ENCODE assay signal across 1 cellular context in genomic region chr3:138768126-138768525, GRCh38.
TF ChIP-seq lines count a peak whose summit lies in the region.

No MANE protein-coding gene starts in this region.

TF ChIP-seq in K562, 482 proteins besides CTCF, POLR2A, EP300 and RAD21 (continued from another document and continues in another):
- TF ChIP-seq AFF1 (IDR thresholded peaks at IDR 0.05; ENCODE audit: low read depth in 1 of 2, partially characterized antibody in 2 of 2) = peak; percentile 22 to 77
- peak; percentile 90; the same call in 1 of the 2 replicates for TF ChIP-seq MXI1 (IDR thresholded peaks at IDR 0.05; ENCODE audit: low read depth, low read length)
- TF ChIP-seq MTA3 (IDR thresholded peaks at IDR 0.05; ENCODE audit: borderline replicate concordance) = peak; percentile 95
- no peak for TF ChIP-seq ZNF263 (CRISPR knock-in tag; IDR thresholded peaks at IDR 0.05; ENCODE audit: borderline replicate concordance)
- TF ChIP-seq YY1 (IDR thresholded peaks at IDR 0.05; ENCODE audit: borderline replicate concordance in 1 of 3, control insufficient read depth in 1 of 3, extremely low read depth in 1 of 3, insufficient read depth in 3 of 3, insufficient read length in 1 of 3, insufficient replicate concordance in 2 of 3, low read depth in 1 of 3, low read length in 2 of 3) = peak in 2 of 3 experiments; percentile 30 to 36
- TF ChIP-seq ZNF121 (CRISPR knock-in tag; conservative IDR thresholded peaks at IDR 0.05) = no peak; the same call in 1 of the 2 replicates
- TF ChIP-seq, protein P1, sequence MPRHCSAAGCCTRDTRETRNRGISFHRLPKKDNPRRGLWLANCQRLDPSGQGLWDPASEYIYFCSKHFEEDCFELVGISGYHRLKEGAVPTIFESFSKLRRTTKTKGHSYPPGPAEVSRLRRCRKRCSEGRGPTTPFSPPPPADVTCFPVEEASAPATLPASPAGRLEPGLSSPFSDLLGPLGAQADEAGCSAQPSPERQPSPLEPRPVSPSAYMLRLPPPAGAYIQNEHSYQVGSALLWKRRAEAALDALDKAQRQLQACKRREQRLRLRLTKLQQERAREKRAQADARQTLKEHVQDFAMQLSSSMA (CRISPR knock-in tag; IDR thresholded peaks at IDR 0.05) = no peak
- peak; percentile 30 to 67; a peak in 1 of 4 replicates for TF ChIP-seq MLLT1 (IDR thresholded peaks at IDR 0.05)
- TF ChIP-seq CTBP1 (IDR thresholded peaks at IDR 0.05; ENCODE audit: borderline replicate concordance) = peak; percentile 60
- TF ChIP-seq NR1H2 (CRISPR knock-in tag; IDR thresholded peaks at IDR 0.05) = no peak
- no peak for TF ChIP-seq ERF (CRISPR knock-in tag; IDR thresholded peaks at IDR 0.05)
- TF ChIP-seq FIP1L1 (IDR thresholded peaks at IDR 0.05; ENCODE audit: low read depth, low read length, poor library complexity, severe bottlenecking) = no peak
- peak; percentile 100 for TF ChIP-seq TRIM28 (IDR thresholded peaks at IDR 0.05)
- no peak for TF ChIP-seq LCOR (CRISPR knock-in tag; IDR thresholded peaks at IDR 0.05)
- TF ChIP-seq GATAD2B (IDR thresholded peaks at IDR 0.05; ENCODE audit: borderline replicate concordance) = no peak
- peak; percentile 87 for TF ChIP-seq ZNF445 (CRISPR knock-in tag; IDR thresholded peaks at IDR 0.05; ENCODE audit: low read depth)
- no peak for TF ChIP-seq ZFP1 (CRISPR knock-in tag; IDR thresholded peaks at IDR 0.05)
- TF ChIP-seq, protein P2, sequence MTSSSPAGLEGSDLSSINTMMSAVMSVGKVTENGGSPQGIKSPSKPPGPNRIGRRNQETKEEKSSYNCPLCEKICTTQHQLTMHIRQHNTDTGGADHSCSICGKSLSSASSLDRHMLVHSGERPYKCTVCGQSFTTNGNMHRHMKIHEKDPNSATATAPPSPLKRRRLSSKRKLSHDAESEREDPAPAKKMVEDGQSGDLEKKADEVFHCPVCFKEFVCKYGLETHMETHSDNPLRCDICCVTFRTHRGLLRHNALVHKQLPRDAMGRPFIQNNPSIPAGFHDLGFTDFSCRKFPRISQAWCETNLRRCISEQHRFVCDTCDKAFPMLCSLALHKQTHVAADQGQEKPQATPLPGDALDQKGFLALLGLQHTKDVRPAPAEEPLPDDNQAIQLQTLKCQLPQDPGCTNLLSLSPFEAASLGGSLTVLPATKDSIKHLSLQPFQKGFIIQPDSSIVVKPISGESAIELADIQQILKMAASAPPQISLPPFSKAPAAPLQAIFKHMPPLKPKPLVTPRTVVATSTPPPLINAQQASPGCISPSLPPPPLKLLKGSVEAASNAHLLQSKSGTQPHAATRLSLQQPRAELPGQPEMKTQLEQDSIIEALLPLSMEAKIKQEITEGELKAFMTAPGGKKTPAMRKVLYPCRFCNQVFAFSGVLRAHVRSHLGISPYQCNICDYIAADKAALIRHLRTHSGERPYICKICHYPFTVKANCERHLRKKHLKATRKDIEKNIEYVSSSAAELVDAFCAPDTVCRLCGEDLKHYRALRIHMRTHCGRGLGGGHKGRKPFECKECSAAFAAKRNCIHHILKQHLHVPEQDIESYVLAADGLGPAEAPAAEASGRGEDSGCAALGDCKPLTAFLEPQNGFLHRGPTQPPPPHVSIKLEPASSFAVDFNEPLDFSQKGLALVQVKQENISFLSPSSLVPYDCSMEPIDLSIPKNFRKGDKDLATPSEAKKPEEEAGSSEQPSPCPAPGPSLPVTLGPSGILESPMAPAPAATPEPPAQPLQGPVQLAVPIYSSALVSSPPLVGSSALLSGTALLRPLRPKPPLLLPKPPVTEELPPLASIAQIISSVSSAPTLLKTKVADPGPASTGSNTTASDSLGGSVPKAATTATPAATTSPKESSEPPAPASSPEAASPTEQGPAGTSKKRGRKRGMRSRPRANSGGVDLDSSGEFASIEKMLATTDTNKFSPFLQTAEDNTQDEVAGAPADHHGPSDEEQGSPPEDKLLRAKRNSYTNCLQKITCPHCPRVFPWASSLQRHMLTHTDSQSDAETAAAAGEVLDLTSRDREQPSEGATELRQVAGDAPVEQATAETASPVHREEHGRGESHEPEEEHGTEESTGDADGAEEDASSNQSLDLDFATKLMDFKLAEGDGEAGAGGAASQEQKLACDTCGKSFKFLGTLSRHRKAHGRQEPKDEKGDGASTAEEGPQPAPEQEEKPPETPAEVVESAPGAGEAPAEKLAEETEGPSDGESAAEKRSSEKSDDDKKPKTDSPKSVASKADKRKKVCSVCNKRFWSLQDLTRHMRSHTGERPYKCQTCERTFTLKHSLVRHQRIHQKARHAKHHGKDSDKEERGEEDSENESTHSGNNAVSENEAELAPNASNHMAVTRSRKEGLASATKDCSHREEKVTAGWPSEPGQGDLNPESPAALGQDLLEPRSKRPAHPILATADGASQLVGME (CRISPR knock-in tag; IDR thresholded peaks at IDR 0.05) = no peak
- no peak for TF ChIP-seq CXXC5 (CRISPR knock-in tag; IDR thresholded peaks at IDR 0.05)
- peak; percentile 97 for TF ChIP-seq CBX1 (IDR thresholded peaks at IDR 0.05; ENCODE audit: low read depth)
- peak; percentile 72 for TF ChIP-seq SP1 (CRISPR knock-in tag; IDR thresholded peaks at IDR 0.05)
- TF ChIP-seq E2F5 (CRISPR knock-in tag; IDR thresholded peaks at IDR 0.05) = peak; percentile 50; the same call in 1 of the 2 replicates
- peak; percentile 94; the same call in 1 of the 2 replicates for TF ChIP-seq ZNF280B (CRISPR knock-in tag; IDR thresholded peaks at IDR 0.05)
- no peak for TF ChIP-seq MXD1 (CRISPR knock-in tag; IDR thresholded peaks at IDR 0.05; ENCODE audit: borderline replicate concordance, poor library complexity, severe bottlenecking)
- no peak for TF ChIP-seq SIX5 (IDR thresholded peaks at IDR 0.05; ENCODE audit: borderline replicate concordance in 1 of 2, insufficient read depth in 1 of 2, low read depth in 1 of 2, low read length in 2 of 2)
- TF ChIP-seq, protein P3, sequence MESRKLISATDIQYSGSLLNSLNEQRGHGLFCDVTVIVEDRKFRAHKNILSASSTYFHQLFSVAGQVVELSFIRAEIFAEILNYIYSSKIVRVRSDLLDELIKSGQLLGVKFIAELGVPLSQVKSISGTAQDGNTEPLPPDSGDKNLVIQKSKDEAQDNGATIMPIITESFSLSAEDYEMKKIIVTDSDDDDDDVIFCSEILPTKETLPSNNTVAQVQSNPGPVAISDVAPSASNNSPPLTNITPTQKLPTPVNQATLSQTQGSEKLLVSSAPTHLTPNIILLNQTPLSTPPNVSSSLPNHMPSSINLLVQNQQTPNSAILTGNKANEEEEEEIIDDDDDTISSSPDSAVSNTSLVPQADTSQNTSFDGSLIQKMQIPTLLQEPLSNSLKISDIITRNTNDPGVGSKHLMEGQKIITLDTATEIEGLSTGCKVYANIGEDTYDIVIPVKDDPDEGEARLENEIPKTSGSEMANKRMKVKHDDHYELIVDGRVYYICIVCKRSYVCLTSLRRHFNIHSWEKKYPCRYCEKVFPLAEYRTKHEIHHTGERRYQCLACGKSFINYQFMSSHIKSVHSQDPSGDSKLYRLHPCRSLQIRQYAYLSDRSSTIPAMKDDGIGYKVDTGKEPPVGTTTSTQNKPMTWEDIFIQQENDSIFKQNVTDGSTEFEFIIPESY (CRISPR knock-in tag; IDR thresholded peaks at IDR 0.05) = peak; percentile 80
- TF ChIP-seq RNF2 (IDR thresholded peaks at IDR 0.05) = no peak
- TF ChIP-seq ATF7 (IDR thresholded peaks at IDR 0.05) = peak; percentile 59
- TF ChIP-seq TEAD4 (IDR thresholded peaks at IDR 0.05; ENCODE audit: low read length) = peak; percentile 36; the same call in 1 of the 2 replicates
- TF ChIP-seq TEAD4 (CRISPR knock-in tag; IDR thresholded peaks at IDR 0.05; ENCODE audit: borderline replicate concordance) = no peak
- no peak for TF ChIP-seq ZNF274 (IDR thresholded peaks at IDR 0.05; ENCODE audit: borderline replicate concordance, low read depth, low read length)
- TF ChIP-seq STAT5A (IDR thresholded peaks at IDR 0.05; ENCODE audit: borderline replicate concordance, low read length) = peak; percentile 37; the same call in 1 of the 2 replicates
- peak; percentile 95 to 100 for TF ChIP-seq CBX3 (IDR thresholded peaks at IDR 0.05; ENCODE audit: borderline replicate concordance in 1 of 2, low read length in 2 of 2)
- TF ChIP-seq, protein P4, sequence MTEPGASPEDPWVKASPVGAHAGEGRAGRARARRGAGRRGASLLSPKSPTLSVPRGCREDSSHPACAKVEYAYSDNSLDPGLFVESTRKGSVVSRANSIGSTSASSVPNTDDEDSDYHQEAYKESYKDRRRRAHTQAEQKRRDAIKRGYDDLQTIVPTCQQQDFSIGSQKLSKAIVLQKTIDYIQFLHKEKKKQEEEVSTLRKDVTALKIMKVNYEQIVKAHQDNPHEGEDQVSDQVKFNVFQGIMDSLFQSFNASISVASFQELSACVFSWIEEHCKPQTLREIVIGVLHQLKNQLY (CRISPR knock-in tag; conservative IDR thresholded peaks at IDR 0.05) = no peak
- TF ChIP-seq PYGO2 (tag; IDR thresholded peaks at IDR 0.05) = no peak
- TF ChIP-seq HLTF (IDR thresholded peaks at IDR 0.05) = 0 out of 2 replicates have a peak, but pooled peaks have one; percentile 41
- TF ChIP-seq CBX5 (IDR thresholded peaks at IDR 0.05; ENCODE audit: borderline replicate concordance, low read depth) = peak; percentile 99
- TF ChIP-seq SMC3 (conservative IDR thresholded peaks at IDR 0.05; ENCODE audit: insufficient read depth, low read depth, low read length) = no peak
- no peak for TF ChIP-seq CREB1 (IDR thresholded peaks at IDR 0.05)
- 0 out of 2 replicates have a peak, but pooled peaks have one; percentile 40 for TF ChIP-seq CREB1 (CRISPR knock-in tag; IDR thresholded peaks at IDR 0.05)
- TF ChIP-seq, protein P5, sequence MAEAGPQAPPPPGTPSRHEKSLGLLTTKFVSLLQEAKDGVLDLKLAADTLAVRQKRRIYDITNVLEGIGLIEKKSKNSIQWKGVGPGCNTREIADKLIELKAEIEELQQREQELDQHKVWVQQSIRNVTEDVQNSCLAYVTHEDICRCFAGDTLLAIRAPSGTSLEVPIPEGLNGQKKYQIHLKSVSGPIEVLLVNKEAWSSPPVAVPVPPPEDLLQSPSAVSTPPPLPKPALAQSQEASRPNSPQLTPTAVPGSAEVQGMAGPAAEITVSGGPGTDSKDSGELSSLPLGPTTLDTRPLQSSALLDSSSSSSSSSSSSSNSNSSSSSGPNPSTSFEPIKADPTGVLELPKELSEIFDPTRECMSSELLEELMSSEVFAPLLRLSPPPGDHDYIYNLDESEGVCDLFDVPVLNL (CRISPR knock-in tag; IDR thresholded peaks at IDR 0.05; ENCODE audit: low read depth) = 0 out of 2 replicates have a peak, but pooled peaks have one; percentile 4
